ENCODE assay signal across 17 cellular contexts in the genomic region with DNA sequence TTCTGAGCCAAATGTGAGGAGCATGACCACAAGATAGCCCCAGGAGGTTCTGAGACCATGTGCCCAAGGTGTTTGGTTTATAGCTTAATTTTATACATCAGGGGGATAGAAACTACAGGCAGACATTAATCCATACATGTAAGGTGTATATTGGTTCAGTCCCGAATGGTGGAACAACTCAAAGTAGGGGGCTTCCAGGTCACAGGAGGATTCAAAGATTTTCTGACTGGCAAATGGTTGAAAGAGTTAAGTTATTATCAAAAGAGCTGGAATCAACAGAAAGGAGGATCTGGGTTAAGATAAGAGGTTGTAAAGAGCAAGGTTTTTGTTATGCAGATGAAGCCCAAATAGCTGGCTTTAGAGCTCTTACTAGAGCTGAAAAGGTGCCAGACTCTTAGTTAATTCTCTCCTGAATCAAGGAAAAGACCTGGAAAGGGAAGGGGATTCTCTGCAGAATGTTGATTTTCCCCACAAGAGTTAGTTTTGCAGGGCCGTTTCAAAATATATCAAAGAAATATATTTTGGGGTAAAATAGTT.
A peak's percentile ranks its signal among the peaks of the same experiment; 100 is the strongest.
DNase-seq lines count a peak whose midpoint lies in the region; ATAC-seq and TF ChIP-seq lines count a peak whose summit lies in the region.
"Had no signal": no experiment of that assay in that cellular context is flagged by ENCODE, and none has a peak within 500 bp of the region (broad histone marks: within the 10 kb centered on the region; RNA-seq: fewer than 3 reads in every experiment).

No MANE protein-coding gene starts in this region.

- DNase-seq in glutamatergic neuron, result no peak
- DNase-seq in mesenchymal stem cell, result no peak
- DNase-seq in activated gamma-delta T cell (lab: John Stamatoyannopoulos, UW), result no peak
- DNase-seq in activated CD8-positive, alpha-beta memory T cell treated with anti-CD3 and anti-CD28 coated beads, Interleukin-2, amount 50 U/mL, for 4 hours, result no peak
- DNase-seq: AML-193; CD4-positive, CD25-positive, alpha-beta regulatory T cell; DMS53; GOT3; MV-4-11; NCI-H1694; NCI-H2171; NCI-H446 treated with DMSO at 0.1 percent for 48 hours had no signal

- H3K4me1 ChIP-seq in ES-I3 (ENCODE audit: insufficient read depth, low read length) (peaks cover 26% of the 10 kb centered on the region), HUES48 (ENCODE audit: control insufficient read depth, insufficient read depth, low read length) (peaks cover 47% of the 10 kb centered on the region), mesenchymal stem cell (ENCODE audit: control insufficient read depth, insufficient read depth, low read depth, low read length) (no peaks in the 10 kb centered on the region)
- H3K4me1 ChIP-seq: SJSA1 had no signal

- no peak overlapping the region for H2BK5ac ChIP-seq in mesenchymal stem cell (ENCODE audit: low read depth, low read length, poor library complexity, severe bottlenecking)

- no peak overlapping the region for H3K18ac ChIP-seq in mesenchymal stem cell (ENCODE audit: low read depth in 1 of 2, low read length in 2 of 2)

- peaks cover 13% of the 10 kb centered on the region for H3K4me1 Mint-ChIP-seq in glutamatergic neuron (ENCODE audit: low read depth, unreplicated experiment)
- H3K4me1 Mint-ChIP-seq: CD4-positive, CD25-positive, alpha-beta regulatory T cell had no signal

- H3K4me3 Mint-ChIP-seq in glutamatergic neuron (ENCODE audit: unreplicated experiment), result no peak overlapping the region
- H3K4me3 Mint-ChIP-seq: CD4-positive, CD25-positive, alpha-beta regulatory T cell had no signal

- peaks cover 2% of the 10 kb centered on the region for H3K9me3 Mint-ChIP-seq in glutamatergic neuron (ENCODE audit: unreplicated experiment)

- H3K9me3 ChIP-seq in ES-I3 (ENCODE audit: control insufficient read depth, insufficient read depth, low read length) (no peaks in the 10 kb centered on the region), HUES48 (ENCODE audit: control insufficient read depth, insufficient read depth, low read length) (no peaks in the 10 kb centered on the region), mesenchymal stem cell (ENCODE audit: control insufficient read depth, low read length) (no peaks in the 10 kb centered on the region)
- H3K9me3 ChIP-seq: SJSA1 had no signal

- H3K27me3 ChIP-seq in HUES48 (ENCODE audit: control insufficient read depth, insufficient read depth, low read length), result no peaks in the 10 kb centered on the region
- no peaks in the 10 kb centered on the region for H3K27me3 ChIP-seq in mesenchymal stem cell (ENCODE audit: control insufficient read depth in 1 of 2, insufficient read depth in 1 of 2, low read length in 2 of 2)
- H3K27me3 ChIP-seq: SJSA1 had no signal

- H3K23ac ChIP-seq in mesenchymal stem cell (ENCODE audit: low read length in 2 of 2), result no peak overlapping the region

- no peak overlapping the region for H2BK15ac ChIP-seq in mesenchymal stem cell (ENCODE audit: low read depth, poor library complexity, severe bottlenecking)

- no peaks in the 10 kb centered on the region for H3K36me3 Mint-ChIP-seq in glutamatergic neuron (ENCODE audit: unreplicated experiment)
- H3K36me3 Mint-ChIP-seq: CD4-positive, CD25-positive, alpha-beta regulatory T cell had no signal

- 51% methylated on average over 2 of the region's 2 CpGs for WGBS in mesenchymal stem cell

- no peak overlapping the region for H2BK12ac ChIP-seq in mesenchymal stem cell (ENCODE audit: low read length in 2 of 2)

- 0 out of 2 replicates have a peak overlapping the region, but pooled peaks have one; percentile 1 for H3K9ac ChIP-seq in ES-I3 (ENCODE audit: low read depth, low read length)
- H3K9ac ChIP-seq in HUES48 (ENCODE audit: low read depth, low read length), result peak overlapping the region; percentile 49; the same call in 1 of the 2 replicates
- no peak overlapping the region for H3K9ac ChIP-seq in mesenchymal stem cell (ENCODE audit: low read length)

- H3K4me2 ChIP-seq in mesenchymal stem cell (ENCODE audit: low read length, poor library complexity, severe bottlenecking), result no peak overlapping the region

- H2BK120ac ChIP-seq in mesenchymal stem cell (ENCODE audit: low read depth, low read length), result no peak overlapping the region

- H3K14ac ChIP-seq in mesenchymal stem cell (ENCODE audit: low read length in 2 of 2), result no peak overlapping the region

- no peak overlapping the region for H3K4ac ChIP-seq in mesenchymal stem cell (ENCODE audit: low read depth in 1 of 2, low read length in 2 of 2)

- no peak overlapping the region for H2AFZ ChIP-seq in mesenchymal stem cell (ENCODE audit: low read depth, low read length)

- no peaks in the 10 kb centered on the region for H3K36me3 ChIP-seq in ES-I3 (ENCODE audit: insufficient read depth, low read length)
- no peaks in the 10 kb centered on the region for H3K36me3 ChIP-seq in HUES48 (ENCODE audit: control insufficient read depth, insufficient read depth, low read length)
- no peaks in the 10 kb centered on the region for H3K36me3 ChIP-seq in mesenchymal stem cell (ENCODE audit: control insufficient read depth in 1 of 2, insufficient read depth in 2 of 2, low read depth in 1 of 2, low read length in 2 of 2)
- H3K36me3 ChIP-seq: SJSA1 had no signal

- no peak for ATAC-seq in HG03521 (IDR thresholded peaks at IDR 0.05; ENCODE audit: unreplicated experiment)

- TF ChIP-seq CTCF in glutamatergic neuron (IDR thresholded peaks at IDR 0.05; ENCODE audit: partially characterized antibody, unreplicated experiment), result no peak

- H3K4me3 ChIP-seq in HUES48 (ENCODE audit: low read depth, low read length) (peak overlapping the region; percentile 24; the same call in 1 of the 2 replicates), mesenchymal stem cell (ENCODE audit: insufficient read depth in 1 of 2, low read depth in 1 of 2, low read length in 2 of 2) (no peak overlapping the region)
- H3K4me3 ChIP-seq: SJSA1 had no signal

- H4K8ac ChIP-seq in mesenchymal stem cell (ENCODE audit: low read length), result no peak overlapping the region

- H3K27ac ChIP-seq in HUES48 (ENCODE audit: low read depth, low read length) (peak overlapping the region; percentile 95), mesenchymal stem cell (ENCODE audit: low read length, poor library complexity, severe bottlenecking) (peak overlapping the region; percentile 91)
- H3K27ac ChIP-seq: RWPE1, SJSA1 had no signal

- H3K79me1 ChIP-seq in mesenchymal stem cell (replicated peaks; ENCODE audit: low read length, poor library complexity, severe bottlenecking), result no peaks in the 10 kb centered on the region

- H3K27me3 Mint-ChIP-seq in glutamatergic neuron (ENCODE audit: unreplicated experiment), result peaks cover 2% of the 10 kb centered on the region
- H3K27me3 Mint-ChIP-seq: CD4-positive, CD25-positive, alpha-beta regulatory T cell had no signal

- H2AK5ac ChIP-seq in mesenchymal stem cell (ENCODE audit: low read length, severe bottlenecking), result no peak overlapping the region

- H4K91ac ChIP-seq in mesenchymal stem cell (ENCODE audit: low read length), result no peak overlapping the region

- H3K27ac Mint-ChIP-seq in glutamatergic neuron (ENCODE audit: unreplicated experiment), result peak overlapping the region; percentile 48
- H3K27ac Mint-ChIP-seq: CD4-positive, CD25-positive, alpha-beta regulatory T cell had no signal
